ENCODE assay signal across 8 cellular contexts in the genomic region with DNA sequence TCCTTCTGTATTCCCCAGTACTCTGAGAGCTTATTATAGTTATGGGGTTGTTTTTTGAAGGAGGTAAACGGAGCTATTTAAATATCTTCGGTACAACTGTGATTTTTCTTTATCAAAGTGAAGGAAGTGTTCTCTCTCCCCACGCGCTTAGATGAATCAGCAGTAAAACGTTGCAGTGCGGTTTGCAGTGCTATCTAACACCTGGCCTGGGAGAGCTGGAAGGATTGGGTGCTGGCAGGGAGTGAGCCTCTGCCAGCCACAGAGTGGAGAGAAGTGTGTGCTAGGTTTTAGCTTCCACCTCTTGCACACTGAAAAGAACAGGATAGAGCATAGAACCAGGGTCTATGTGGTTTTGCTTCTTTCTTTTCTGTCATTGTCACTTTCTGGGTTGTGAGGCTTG.
A peak's percentile ranks its signal among the peaks of the same experiment; 100 is the strongest.
DNase-seq lines count a peak whose midpoint lies in the region; ATAC-seq and TF ChIP-seq lines count a peak whose summit lies in the region.

No MANE protein-coding gene starts in this region.

- no peaks in the 10 kb centered on the region for H3K36me3 ChIP-seq in BJ (ENCODE audit: control insufficient read depth, insufficient read depth, low read length)

- DNase-seq in BJ (ENCODE audit: low read depth): no peak
- DNase-seq in HL-60 (ENCODE audit: low read depth in 1 of 2, low spot score in 1 of 2): peak; percentile 24 to 85
- peak; percentile 48 for DNase-seq in RWPE1 (ENCODE audit: low spot score)
- DNase-seq in activated naive CD8-positive, alpha-beta T cell treated with anti-CD3 and anti-CD28 coated beads, Interleukin-2, amount 50 U/mL, for 16 hours (ENCODE audit: low read depth, low spot score): peak; percentile 11
- peak; percentile 54 for DNase-seq in left kidney (ENCODE audit: low read depth, low spot score)
- peak; percentile 51 for DNase-seq in stimulated activated CD8-positive, alpha-beta memory T cell treated with anti-CD3 and anti-CD28 coated beads, Interleukin-4, amount 100 ng/mL, for 48 hours
- DNase-seq in AG08396 (ENCODE audit: low spot score): no peak

- POLR2A ChIA-PET in BJ (lab: Charles Lee): interaction anchor here (0.6 to 0.7 kb wide), 2 partner anchors 10 to 259 kb away, joined by 3 read pairs; no protein-coding TSS in a partner anchor
- POLR2A ChIA-PET in RWPE1 (lab: Yijun Ruan, JAX; ENCODE audit: low non-redundant PET): no interaction called here

- peak overlapping the region; percentile 23 for H3K4me3 ChIP-seq in BJ (ENCODE audit: low read depth, low read length)
- H3K4me3 ChIP-seq in HL-60 (replicated peaks; ENCODE audit: insufficient read depth, low read length): no peak overlapping the region

- TF ChIP-seq CTCF in BJ (IDR thresholded peaks at IDR 0.05; ENCODE audit: insufficient read depth, low read depth, low read length): no peak
- no peak for TF ChIP-seq CTCF in HL-60 (IDR thresholded peaks at IDR 0.05; ENCODE audit: insufficient read depth, low read length)
- no peak for TF ChIP-seq CTCF in RWPE1 (conservative IDR thresholded peaks at IDR 0.05; ENCODE audit: low read depth)

- H3K27me3 ChIP-seq in BJ (ENCODE audit: control insufficient read depth, insufficient read depth, low read length) (no peaks in the 10 kb centered on the region), HL-60 (ENCODE audit: insufficient read depth, poor library complexity, severe bottlenecking) (no peaks in the 10 kb centered on the region)

- CTCF ChIA-PET in BJ (lab: Yijun Ruan, JAX): interaction anchor here (0.7 kb wide), 1 partner anchor 12 kb away, joined by 3 read pairs; no protein-coding TSS in a partner anchor
- CTCF ChIA-PET in RWPE1 (lab: Yijun Ruan, JAX): interaction anchor here (0.6 kb wide), 1 partner anchor 198 kb away, joined by 3 read pairs; no protein-coding TSS in a partner anchor

- H3K27ac ChIP-seq in HL-60 (replicated peaks) (peak overlapping the region; percentile 37), RWPE1 (no peak overlapping the region)

- ATAC-seq in GM19395 (IDR thresholded peaks at IDR 0.05; ENCODE audit: unreplicated experiment): peak; percentile 87

Comparison
In these comparisons a context has a peak if more than half of its experiments do, and no peak if none do; other contexts are left out.
1. DNase-seq: peak in HL-60 (2 of 2), RWPE1 (single experiment), activated naive CD8-positive, alpha-beta T cell treated with anti-CD3 and anti-CD28 coated beads, Interleukin-2, amount 50 U/mL, for 16 hours (single experiment), left kidney (single experiment) and stimulated activated CD8-positive, alpha-beta memory T cell treated with anti-CD3 and anti-CD28 coated beads, Interleukin-4, amount 100 ng/mL, for 48 hours (single experiment); none in BJ (single experiment) and AG08396 (single experiment).